In genomic region chr21:46080171-46081021, GRCh38 we compare ENCODE assay signal across 11 cellular contexts. TPM values are rescaled to one million over a fixed set of nuclear protein-coding genes. Genes with fewer than 3 reads are reported as not detected.
DNase-seq lines count a peak whose midpoint lies in the region; ATAC-seq, FAIRE-seq and TF ChIP-seq lines count a peak whose summit lies in the region.
"Had no signal": no experiment of that assay in that cellular context is flagged by ENCODE, and none has a peak within 500 bp of the region (broad histone marks: within the 10 kb centered on the region; RNA-seq: fewer than 3 reads in every experiment).

No MANE protein-coding gene starts in this region.

- in situ Hi-C loops in HepG2 (cut with HindIII; ENCODE audit: extremely low pct_ligation_motif_present, low pct_unique_long_range_greater_than_20kb): no loop called here

- peak; percentile 16; the same call in 1 of the 3 replicates for ATAC-seq in HepG2
- no peak for ATAC-seq in GM21717 (IDR thresholded peaks at IDR 0.05; ENCODE audit: unreplicated experiment)

- peak overlapping the region; percentile 100 for H3K27ac Mint-ChIP-seq in HFFc6
- H3K27ac Mint-ChIP-seq in astrocyte (ENCODE audit: unreplicated experiment): peak overlapping the region; percentile 58

- no peak for DNase-seq in HFFc6
- DNase-seq in astrocyte (ENCODE audit: low read depth): no peak
- DNase-seq in HepG2 (ENCODE audit: low spot score): no peak
- DNase-seq in spleen: peak; percentile 71
- no peak for DNase-seq in NCI-H526 (lab: John Stamatoyannopoulos, UW)
- no peak for DNase-seq in NCI-H226
- DNase-seq: activated gamma-delta T cell treated with Interleukin-2 at 50 U/mL for 16 hours, NCI-H1930, OCI-M1 had no signal

- intact Hi-C loops in HepG2 (cut with micrococcal nuclease; ENCODE audit: unreplicated experiment) (no loop called here), spleen (cut with DNase I; ENCODE audit: low total_unique reads) (no loop called here)

- H3K9me3 ChIP-seq in astrocyte (ENCODE audit: insufficient read depth, low read depth, low read length): no peaks in the 10 kb centered on the region
- no peaks in the 10 kb centered on the region for H3K9me3 ChIP-seq in HepG2 (ENCODE audit: low read length)
- no peaks in the 10 kb centered on the region for H3K9me3 ChIP-seq in spleen

- TF ChIP-seq CTCF in HFFc6 (IDR thresholded peaks at IDR 0.05) (no peak), astrocyte (IDR thresholded peaks at IDR 0.05; ENCODE audit: insufficient read depth, low read depth, low read length) (no peak), HepG2 (CRISPR knock-in tag; IDR thresholded peaks at IDR 0.05) (no peak), spleen (IDR thresholded peaks at IDR 0.05 in 8 of 11, conservative IDR thresholded peaks at IDR 0.05 in 3 of 11) (no peak)

- BruUV-seq in HepG2 (replicated peaks; lab: Mats Ljungman, UMichigan): no TSS peak

- H3K4me1 Mint-ChIP-seq in HFFc6 (ENCODE audit: low read depth): peaks cover 36% of the 10 kb centered on the region
- H3K4me1 Mint-ChIP-seq in astrocyte (ENCODE audit: low read depth, unreplicated experiment): peaks cover 7% of the 10 kb centered on the region

- 0 out of 2 replicates have a peak, but pooled peaks cover 1% of the 10 kb centered on the region for H3K27me3 Mint-ChIP-seq in HFFc6 (ENCODE audit: insufficient read depth)
- H3K27me3 Mint-ChIP-seq in astrocyte (ENCODE audit: low read depth, unreplicated experiment): peaks cover 5% of the 10 kb centered on the region

- no peaks in the 10 kb centered on the region for H3K36me3 ChIP-seq in astrocyte (ENCODE audit: insufficient read depth, low read length)
- H3K36me3 ChIP-seq in HepG2 (replicated peaks in 1 of 2; ENCODE audit: control insufficient read depth in 1 of 2, insufficient read depth in 2 of 2, low read length in 2 of 2): no peaks in the 10 kb centered on the region
- no peaks in the 10 kb centered on the region for H3K36me3 ChIP-seq in spleen

- TF ChIP-seq RAD21 in HepG2 (CRISPR knock-in tag; IDR thresholded peaks at IDR 0.05): no peak

- H3K4me3 ChIP-seq in astrocyte (ENCODE audit: insufficient read depth, low read depth, low read length) (no peak overlapping the region), HepG2 (replicated peaks in 1 of 3; ENCODE audit: insufficient read depth in 1 of 3, low read depth in 2 of 3, low read length in 3 of 3) (no peak overlapping the region), spleen (no peak overlapping the region)
- H3K4me3 ChIP-seq: dorsolateral prefrontal cortex had no signal

- H2AFZ ChIP-seq in astrocyte (ENCODE audit: low read depth, low read length) (no peak overlapping the region), HepG2 (ENCODE audit: low read length) (no peak overlapping the region)

- TF ChIP-seq POLR2A in HepG2 (IDR thresholded peaks at IDR 0.05; ENCODE audit: insufficient read depth in 1 of 2, low read depth in 2 of 2, low read length in 2 of 2) (no peak), spleen (IDR thresholded peaks at IDR 0.05) (no peak)

- H3K4me1 ChIP-seq in astrocyte (ENCODE audit: insufficient read depth, low read length) (peaks cover 37% of the 10 kb centered on the region), HepG2 (ENCODE audit: insufficient read depth, low read length) (peaks cover 6% of the 10 kb centered on the region; the same call in 1 of the 2 replicates), spleen (peaks cover 0 to 3% (median 0%) of the 10 kb centered on the region in 6 donors)

- H3K79me2 ChIP-seq in astrocyte (ENCODE audit: insufficient read depth, low read length) (no peaks in the 10 kb centered on the region), HepG2 (ENCODE audit: insufficient read depth, low read length) (no peaks in the 10 kb centered on the region)

- WGBS in HepG2 (ENCODE audit: low lambda C conversion rate): 42% methylated on average over 14 of the region's 30 CpGs
- 74 to 89% (median 79%) methylated on average over 20 to 30 of the region's 30 CpGs for WGBS in spleen, 5 donors

- H3K4me3 Mint-ChIP-seq in HFFc6 (no peak overlapping the region), astrocyte (ENCODE audit: unreplicated experiment) (no peak overlapping the region)

- H3K9ac ChIP-seq in astrocyte (ENCODE audit: low read length) (peak overlapping the region; percentile 62), HepG2 (ENCODE audit: insufficient read depth, low read depth, low read length) (no peak overlapping the region)

- POLR2A ChIA-PET in HepG2 (lab: Yijun Ruan, JAX): no interaction called here

- no peaks in the 10 kb centered on the region for H3K36me3 Mint-ChIP-seq in HFFc6 (ENCODE audit: low read depth)
- H3K36me3 Mint-ChIP-seq in astrocyte (ENCODE audit: low read depth, unreplicated experiment): peaks cover 3% of the 10 kb centered on the region

- no peak overlapping the region for H3K4me2 ChIP-seq in astrocyte (ENCODE audit: low read length)
- no peak overlapping the region for H3K4me2 ChIP-seq in HepG2 (ENCODE audit: low read depth, low read length)

- no peaks in the 10 kb centered on the region for H4K20me1 ChIP-seq in astrocyte (ENCODE audit: insufficient read depth, low read length)
- H4K20me1 ChIP-seq in HepG2 (ENCODE audit: insufficient read depth, low read length): no peaks in the 10 kb centered on the region

- no peak for FAIRE-seq in astrocyte (lab: Jason Lieb, UNC)
- FAIRE-seq in HepG2 (lab: Jason Lieb, UNC): no peak

- CTCF ChIA-PET in HepG2 (lab: Yijun Ruan, JAX; ENCODE audit: low intra/inter-chr PET ratio, low total read pairs): no interaction called here

- TF ChIP-seq EP300 in HepG2 (IDR thresholded peaks at IDR 0.05; ENCODE audit: low read depth in 2 of 2, low read length in 2 of 2) (no peak), HepG2 (CRISPR knock-in tag; IDR thresholded peaks at IDR 0.05; ENCODE audit: borderline replicate concordance) (no peak)

- H3K27me3 ChIP-seq in astrocyte (ENCODE audit: insufficient read depth, low read length) (no peaks in the 10 kb centered on the region), HepG2 (ENCODE audit: control insufficient read depth in 1 of 2, insufficient read depth in 2 of 2, low read length in 2 of 2) (peaks cover 20 to 55% of the 10 kb centered on the region in 2 experiments; a peak in 4 of 5 replicates), spleen (replicated peaks in 1 of 7) (peaks cover 0 to 37% (median 0%) of the 10 kb centered on the region in 7 donors)

- H3K9me3 Mint-ChIP-seq in HFFc6 (no peaks in the 10 kb centered on the region), astrocyte (ENCODE audit: unreplicated experiment) (peaks cover 2% of the 10 kb centered on the region)

- H3K27ac ChIP-seq in astrocyte (ENCODE audit: low read depth, low read length) (peak overlapping the region; percentile 86), HepG2 (ENCODE audit: extremely low read length, insufficient read depth, low read length) (no peak overlapping the region), spleen (no peak overlapping the region)
- H3K27ac ChIP-seq: dorsolateral prefrontal cortex had no signal

TF ChIP-seq in HepG2, 621 proteins besides CTCF, POLR2A, EP300 and RAD21 (continues in another document):
- TF ChIP-seq ZFYVE20 (CRISPR knock-in tag; IDR thresholded peaks at IDR 0.05; ENCODE audit: borderline replicate concordance, low read depth) (no peak), ZFP36 (IDR thresholded peaks at IDR 0.05; ENCODE audit: borderline replicate concordance, low read depth, low read length, partially characterized antibody) (no peak), PHF21A (CRISPR knock-in tag; IDR thresholded peaks at IDR 0.05) (no peak), NONO (IDR thresholded peaks at IDR 0.05) (no peak), NONO (CRISPR knock-in tag; conservative IDR thresholded peaks at IDR 0.05) (no peak), CREM (IDR thresholded peaks at IDR 0.05) (no peak), CREM (CRISPR knock-in tag; IDR thresholded peaks at IDR 0.05) (no peak), KDM4B (CRISPR knock-in tag; IDR thresholded peaks at IDR 0.05) (no peak), ZNF335 (CRISPR knock-in tag; IDR thresholded peaks at IDR 0.05) (no peak), CREB1 (IDR thresholded peaks at IDR 0.05) (no peak), CREB1 (CRISPR knock-in tag; IDR thresholded peaks at IDR 0.05) (no peak), ZNF350 (CRISPR knock-in tag; IDR thresholded peaks at IDR 0.05; ENCODE audit: borderline replicate concordance, low read depth) (no peak), ZNF501 (CRISPR knock-in tag; IDR thresholded peaks at IDR 0.05) (no peak), TSC22D2 (CRISPR knock-in tag; IDR thresholded peaks at IDR 0.05; ENCODE audit: borderline replicate concordance) (no peak), ZNF431 (CRISPR knock-in tag; IDR thresholded peaks at IDR 0.05; ENCODE audit: borderline replicate concordance, low read depth) (no peak), SUZ12 (IDR thresholded peaks at IDR 0.05; ENCODE audit: low read depth, low read length) (no peak)

RNA-seq across cellular contexts. Expression of gene COL6A2, which starts 17.5 kb away (rescaled TPM):
- total RNA-seq in HFFc6 (2021; fragmentation: NEBNext Ultra II Directional; extraction: Animal tissue kit (Norgen Biotek cat#: 25700)): 100 to 1,000 TPM; 426 to 514 (median 467) TPM
- 120 and 194 TPM in 2 replicates for total RNA-seq in astrocyte
- 0.07 and 0.14 TPM in 2 replicates for total RNA-seq in HepG2 (2016; rRNA removed; fragmentation: Illumina TruSeq; extraction: Trizol)
- total RNA-seq in HepG2 (2016; cell fraction: cytosol; rRNA removed; fragmentation: Illumina TruSeq; extraction: Trizol; ENCODE audit: low read depth): not detected in 2 replicates
- 0.06 TPM in 1 of 2 replicates, not detected in the other for total RNA-seq in HepG2 (2016; cell fraction: insoluble cytoplasmic fraction; rRNA removed; fragmentation: Illumina TruSeq; extraction: Trizol)
- total RNA-seq in HepG2 (2016; cell fraction: membrane; rRNA removed; fragmentation: Illumina TruSeq; extraction: Trizol): not detected in 2 replicates
- total RNA-seq in HepG2 (2016; cell fraction: nucleus; rRNA removed; fragmentation: Illumina TruSeq; extraction: Trizol): 0.13 and 0.22 TPM in 2 replicates
- polyA plus RNA-seq in HepG2 (2011; rRNA removed): 0.41 and 1.6 TPM in 2 replicates
- polyA plus RNA-seq in HepG2 (2011; cell fraction: cytosol; rRNA removed): 0.27 and 0.31 TPM in 2 replicates
- 8.5 and 10.4 TPM in 2 replicates for polyA plus RNA-seq in HepG2 (2011; cell fraction: nucleus; rRNA removed)
- 0.36 and 0.81 TPM in 2 replicates for polyA plus RNA-seq in HepG2 (2012)
- polyA plus RNA-seq in HepG2 (2016; cell fraction: cytosol; fragmentation: Illumina TruSeq; extraction: Trizol; ENCODE audit: low read depth): not detected in 2 replicates
- polyA plus RNA-seq in HepG2 (2016; cell fraction: insoluble cytoplasmic fraction; fragmentation: Illumina TruSeq; extraction: Trizol; ENCODE audit: low read depth): not detected in 2 replicates
- polyA plus RNA-seq in HepG2 (2016; cell fraction: membrane; fragmentation: Illumina TruSeq; extraction: Trizol; ENCODE audit: low read depth): not detected in 2 replicates
- polyA plus RNA-seq in HepG2 (2016; cell fraction: nucleus; fragmentation: Illumina TruSeq; extraction: Trizol; ENCODE audit: insufficient read depth, low read depth): 0.48 and 0.69 TPM in 2 replicates
- polyA minus RNA-seq in HepG2 (2011; rRNA and poly(A)+ RNA removed; ENCODE audit: low replicate concordance): 0.44 TPM in 1 of 2 replicates, not detected in the other
- polyA minus RNA-seq in HepG2 (2011; cell fraction: cytosol; rRNA and poly(A)+ RNA removed): not detected in 2 replicates
- polyA minus RNA-seq in HepG2 (2011; cell fraction: nucleus; rRNA and poly(A)+ RNA removed): 0.52 and 1.2 TPM in 2 replicates
- total RNA-seq in spleen: 100 to 1,000 TPM; 105 to 259 (median 198) TPM
- polyA plus RNA-seq in spleen: 100 to 1,000 TPM; 101 to 244 (median 110) TPM

Comparison
In these comparisons a context has a peak if more than half of its experiments do, and no peak if none do; other contexts are left out.
1. RNA of gene COL6A2, which starts 17.5 kb away (total RNA-seq): 426 to 514 TPM in HFFc6, 105 to 259 TPM in spleen and 120 to 194 TPM in astrocyte; 0.06 to 0.22 TPM in HepG2; every median in the first group is over 10 times any median in the second.